Comparison of ENCODE assay signal across 1 cellular context in genomic region chr10:86312701-86313270, GRCh38.
TF ChIP-seq lines count a peak whose summit lies in the region.

No MANE protein-coding gene starts in this region.

TF ChIP-seq in GM23338, 12 proteins besides CTCF, POLR2A, EP300 and RAD21:
- TF ChIP-seq ZNF462 (CRISPR knock-in tag; IDR thresholded peaks at IDR 0.05) (no peak), EZH2phosphoT487 (IDR thresholded peaks at IDR 0.05; ENCODE audit: unreplicated experiment) (no peak), CREB1 (CRISPR knock-in tag; IDR thresholded peaks at IDR 0.05; ENCODE audit: low read depth) (no peak), REST (IDR thresholded peaks at IDR 0.05; ENCODE audit: unreplicated experiment) (no peak), POLR2AphosphoS5 (IDR thresholded peaks at IDR 0.05; ENCODE audit: low read depth) (no peak), JUNB (IDR thresholded peaks at IDR 0.05; ENCODE audit: unreplicated experiment) (no peak)
